28 cellular contexts compared by ENCODE assay signal in genomic region chr15:63864186-63864585, GRCh38.
"Had no signal": no experiment of that assay in that cellular context is flagged by ENCODE, and none has a peak within 500 bp of the region (broad histone marks: within the 10 kb centered on the region; RNA-seq: fewer than 3 reads in every experiment).

No MANE protein-coding gene starts in this region.

- H3K4me1 Mint-ChIP-seq: endodermal cell had no signal

- ATAC-seq: esophagus mucosa; gastroesophageal sphincter; heart right ventricle; left cardiac atrium; left lung; naive thymus-derived CD4-positive, alpha-beta T cell; pancreas; right lobe of liver had no signal

- H3K9me3 ChIP-seq: colonic mucosa, gastroesophageal sphincter, heart right ventricle, left lung, pancreas, right lobe of liver, testis, tibial artery, upper lobe of left lung had no signal

- H3K36me3 ChIP-seq: colonic mucosa, gastroesophageal sphincter, heart right ventricle, left lung, pancreas, right lobe of liver, tibial artery, upper lobe of left lung had no signal

- H3K27ac Mint-ChIP-seq: dendritic cell treated with granulocyte-macrophage colony-stimulating factor and Interleukin-4, amounts not matched to agents 40 ng/mL and 50 ng/mL, for 4 days; endodermal cell; nephron; progenitor cell of endocrine pancreas had no signal

- H3K36me3 Mint-ChIP-seq: naive thymus-derived CD4-positive, alpha-beta T cell had no signal

- H3K27ac ChIP-seq: colonic mucosa, epithelial cell of prostate, gastroesophageal sphincter, heart right ventricle, left lung, pancreas, right lobe of liver, testis, tibial artery, upper lobe of left lung had no signal

- H3K27me3 ChIP-seq: colonic mucosa, gastroesophageal sphincter, heart right ventricle, left lung, pancreas, right lobe of liver, testis, tibial artery, upper lobe of left lung had no signal

- H3K9me3 Mint-ChIP-seq: dendritic cell treated with granulocyte-macrophage colony-stimulating factor and Interleukin-4, amounts not matched to agents 40 ng/mL and 50 ng/mL, for 4 days; endodermal cell; naive thymus-derived CD4-positive, alpha-beta T cell; nephron had no signal

- H3K4me3 Mint-ChIP-seq: dendritic cell treated with granulocyte-macrophage colony-stimulating factor and Interleukin-4, amounts not matched to agents 40 ng/mL and 50 ng/mL, for 4 days; endodermal cell; nephron had no signal

- DNase-seq: colonic mucosa; effector CD8-positive, alpha-beta T cell; endodermal cell; foreskin fibroblast; heart right ventricle; hippocampal formation; left cardiac atrium; left lung; mesenchymal stem cell; midbrain; naive thymus-derived CD4-positive, alpha-beta T cell; occipital lobe; pancreas; right lobe of liver; small intestine; stimulated activated CD4-positive, alpha-beta T cell treated with anti-CD3 and anti-CD28 coated beads, Interleukin-15, amount 100 ng/mL, for 24 hours; stimulated activated CD4-positive, alpha-beta T cell treated with anti-CD3 and anti-CD28 coated beads, Interleukin-2, amount 100 ng/mL, for 48 hours; stimulated activated naive CD4-positive, alpha-beta T cell treated with Interleukin-2 at 50 U/mL for 16 hours; substantia nigra; testis; tibial artery; upper lobe of left lung had no signal

- H3K4me1 ChIP-seq: colonic mucosa, gastroesophageal sphincter, left lung, pancreas, testis had no signal

- H3K27me3 Mint-ChIP-seq: naive thymus-derived CD4-positive, alpha-beta T cell had no signal

- H3K4me3 ChIP-seq: colonic mucosa, gastroesophageal sphincter, heart right ventricle, left lung, pancreas, right lobe of liver, testis, tibial artery, upper lobe of left lung had no signal
